ENCODE assay signal across 8 cellular contexts in genomic region chr12:121209629-121210572, GRCh38. TPM values are rescaled to one million over a fixed set of nuclear protein-coding genes. Genes with fewer than 3 reads are reported as not detected.
A peak's percentile ranks its signal among the peaks of the same experiment; 100 is the strongest.
DNase-seq lines count a peak whose midpoint lies in the region; ATAC-seq and TF ChIP-seq lines count a peak whose summit lies in the region.

TSS of gene P2RX4 (plus strand) at chr12:121210129. CDS start at chr12:121210165, 36 bp downstream.

- no peaks in the 10 kb centered on the region for H3K27me3 ChIP-seq in AG04450 (ENCODE audit: control insufficient read depth, insufficient read depth, low read length)

- ATAC-seq in GM18870 (IDR thresholded peaks at IDR 0.05; ENCODE audit: unreplicated experiment) (peak; percentile 55), HG03108 (IDR thresholded peaks at IDR 0.05; ENCODE audit: unreplicated experiment) (peak; percentile 91)
- ATAC-seq in activated CD4-positive, CD25-positive, alpha-beta regulatory T cell treated with anti-CD3 and anti-CD28 coated beads, Interleukin-2, amount 50 U/mL, for 24 hours: peak; percentile 56 to 64

- DNase-seq in AG04450 (ENCODE audit: low read depth, low spot score) (no peak), NCI-H2227 (lab: John Stamatoyannopoulos, UW; ENCODE audit: unreplicated experiment) (peak; percentile 87), cerebellar cortex (ENCODE audit: low spot score) (peak; percentile 74), kidney glomerular epithelial cell (lab: John Stamatoyannopoulos, UW) (peak; percentile 55)
- DNase-seq in stimulated activated CD4-positive, alpha-beta T cell treated with anti-CD3 and anti-CD28 coated beads, Interleukin-1b, Interleukin-23, amount 100 ng/mL, for 24 hours (ENCODE audit: low read depth in 4 of 4, low spot score in 1 of 4): peak; percentile 63 to 85 (median 71)

- H3K9me3 ChIP-seq in AG04450 (ENCODE audit: control insufficient read depth, insufficient read depth, low read length): no peaks in the 10 kb centered on the region; the same call in 1 of the 2 replicates

- CTCF ChIA-PET in AG04450 (lab: Charles Lee): no interaction called here

- peak within 1 kb of the TSS; percentile 65 for H3K27ac ChIP-seq in AG04450 (ENCODE audit: low read depth, low read length)

- H3K4me3 ChIP-seq in AG04450 (ENCODE audit: low read depth, low read length): peak within 1 kb of the TSS; percentile 65

- POLR2A ChIA-PET in AG04450 (lab: Yijun Ruan, JAX): interaction anchor here (0.6 kb wide), 1 partner anchor 1125 kb away, joined by 12 read pairs; no protein-coding TSS in a partner anchor

- no peak for TF ChIP-seq CTCF in AG04450 (IDR thresholded peaks at IDR 0.05; ENCODE audit: low read depth, low read length)

RNA-seq across cellular contexts. Expression of gene P2RX4, which starts in this region (rescaled TPM):
- 18.9 and 21.8 TPM in 2 replicates for polyA plus RNA-seq in AG04450 (2011; rRNA removed)
- 14.6 and 18.5 TPM in 2 replicates for polyA minus RNA-seq in AG04450 (2011; rRNA and poly(A)+ RNA removed)
